ENCODE assay signal across 1 cellular context in the genomic region with DNA sequence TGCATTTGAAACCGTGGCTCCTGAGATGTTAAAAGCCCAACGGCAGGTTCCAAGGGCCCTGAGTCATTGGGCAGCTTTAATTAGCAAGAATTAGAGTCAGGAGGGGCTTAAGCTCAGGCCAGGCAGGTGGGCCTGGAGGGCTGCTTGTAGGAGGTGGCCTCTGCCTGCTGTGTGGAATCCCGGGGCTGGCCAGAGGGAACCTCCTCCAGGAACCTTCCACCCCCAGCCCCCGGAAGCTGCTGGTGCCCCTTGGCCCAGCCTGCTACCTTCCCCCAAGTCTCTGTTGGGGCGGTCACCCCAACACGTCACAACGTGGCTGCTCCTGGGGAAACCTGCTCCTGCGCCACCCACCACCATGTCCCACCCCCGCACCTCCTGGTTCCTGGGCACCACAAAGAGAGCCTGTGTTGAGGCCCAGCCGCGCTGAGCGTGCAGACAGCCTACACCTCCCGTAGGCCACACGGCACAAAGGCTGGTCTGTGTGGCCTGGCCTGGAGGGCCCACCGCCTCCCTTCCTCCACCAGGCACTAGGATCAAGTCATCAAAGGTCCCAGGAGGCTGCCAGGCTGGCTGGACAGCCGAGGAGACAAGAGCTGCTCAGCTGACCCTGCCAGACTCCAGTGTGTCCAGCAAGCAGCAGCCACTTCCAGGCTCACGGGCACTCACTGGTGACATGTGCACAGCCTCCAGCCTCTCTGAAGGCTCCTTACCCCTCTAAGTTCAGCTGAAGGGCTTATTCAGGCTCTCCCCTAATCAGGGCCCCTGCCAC.
TF ChIP-seq lines count a peak whose summit lies in the region.

No MANE protein-coding gene starts in this region.

TF ChIP-seq in H1, 55 proteins besides CTCF, POLR2A, EP300 and RAD21:
- TF ChIP-seq TCF12 (IDR thresholded peaks at IDR 0.05; ENCODE audit: low read depth, low read length) (no peak), BRCA1 (IDR thresholded peaks at IDR 0.05; ENCODE audit: low read depth, low read length) (no peak), YY1 (IDR thresholded peaks at IDR 0.05; ENCODE audit: low read depth, low read length) (no peak), SIX5 (IDR thresholded peaks at IDR 0.05; ENCODE audit: low read depth, low read length) (no peak), CTBP2 (IDR thresholded peaks at IDR 0.05; ENCODE audit: borderline replicate concordance, insufficient read depth, insufficient read length, low read length) (no peak), KDM4A (IDR thresholded peaks at IDR 0.05; ENCODE audit: low read depth, low read length, severe bottlenecking) (no peak), NANOG (IDR thresholded peaks at IDR 0.05; ENCODE audit: insufficient read depth, low read depth, low read length, poor library complexity, severe bottlenecking) (no peak), CBX5 (IDR thresholded peaks at IDR 0.05; ENCODE audit: low read depth, low read length) (no peak), MAFK (IDR thresholded peaks at IDR 0.05; ENCODE audit: low read depth, low read length) (no peak), BACH1 (IDR thresholded peaks at IDR 0.05; ENCODE audit: low read length) (no peak), BCL11A (IDR thresholded peaks at IDR 0.05; ENCODE audit: low read depth in 2 of 2, low read length in 2 of 2) (no peak), KDM5A (IDR thresholded peaks at IDR 0.05; ENCODE audit: low read length) (no peak), ZNF274 (IDR thresholded peaks at IDR 0.05; ENCODE audit: borderline replicate concordance, extremely low read depth, low read length) (no peak), EZH2 (IDR thresholded peaks at IDR 0.05; ENCODE audit: low read depth, low read length, severe bottlenecking) (no peak), SP4 (IDR thresholded peaks at IDR 0.05; ENCODE audit: low read length) (no peak), CHD1 (IDR thresholded peaks at IDR 0.05; ENCODE audit: low read depth, low read length) (no peak), CBX8 (IDR thresholded peaks at IDR 0.05; ENCODE audit: borderline replicate concordance, low read depth, low read length) (no peak)
- TF ChIP-seq, protein P1, sequence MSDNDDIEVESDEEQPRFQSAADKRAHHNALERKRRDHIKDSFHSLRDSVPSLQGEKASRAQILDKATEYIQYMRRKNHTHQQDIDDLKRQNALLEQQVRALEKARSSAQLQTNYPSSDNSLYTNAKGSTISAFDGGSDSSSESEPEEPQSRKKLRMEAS (IDR thresholded peaks at IDR 0.05): no peak
TF ChIP-seq in H1: peak in this region for 0.
